In the genomic region with DNA sequence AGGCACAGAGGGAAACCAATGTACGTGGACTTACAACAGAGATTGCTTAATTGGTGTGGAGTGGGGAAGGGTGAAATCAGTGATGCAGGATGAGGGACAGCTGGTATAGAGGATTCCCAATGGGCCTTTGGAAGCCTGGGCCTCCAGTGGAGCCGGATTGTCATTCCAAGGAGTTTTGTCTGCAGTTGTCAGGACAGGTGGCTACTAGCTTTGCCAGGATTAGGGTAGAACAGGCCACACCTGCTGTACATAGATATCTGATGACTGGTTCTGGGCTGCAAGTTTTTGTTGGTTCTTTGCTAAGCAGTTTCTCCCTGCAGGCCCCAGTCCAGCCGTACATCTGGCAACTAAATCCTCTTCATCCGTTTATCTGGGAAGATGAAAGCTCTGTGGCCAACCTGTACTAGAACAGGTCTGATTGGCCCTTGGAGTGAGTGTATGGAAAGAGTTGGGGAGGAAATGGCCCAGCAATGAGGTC, we compare ENCODE assay signal across 12 cellular contexts. TPM values are rescaled to one million over a fixed set of nuclear protein-coding genes. Genes with fewer than 3 reads are reported as not detected.
DNase-seq lines count a peak whose midpoint lies in the region; ATAC-seq and TF ChIP-seq lines count a peak whose summit lies in the region.
"Had no signal": no experiment of that assay in that cellular context is flagged by ENCODE, and none has a peak within 500 bp of the region (broad histone marks: within the 10 kb centered on the region; RNA-seq: fewer than 3 reads in every experiment).

No MANE protein-coding gene starts in this region.

- H3K79me2 ChIP-seq in GM23248 (ENCODE audit: insufficient read depth): peaks cover 81% of the 10 kb centered on the region

- 38 to 42% methylated on average over 4 of the region's 4 CpGs for WGBS in GM23248 (ENCODE audit: low coverage in 1 of 2, low lambda C conversion rate in 2 of 2, missing lambda C conversion rate in 2 of 2), 2 experiments
- 70% methylated on average over 4 of the region's 4 CpGs for WGBS in esophagus muscularis mucosa

- H3K4me2 ChIP-seq in GM23248 (ENCODE audit: unreplicated experiment): peak overlapping the region; percentile 44

- peaks cover 46% of the 10 kb centered on the region for H3K4me1 ChIP-seq in GM23248 (ENCODE audit: insufficient read depth)
- H3K4me1 ChIP-seq in esophagus muscularis mucosa: peaks cover 22 to 41% (median 25%) of the 10 kb centered on the region in 4 donors

- H3K9me3 ChIP-seq in GM23248 (ENCODE audit: low read depth) (no peaks in the 10 kb centered on the region), esophagus muscularis mucosa (no peaks in the 10 kb centered on the region)
- H3K9me3 ChIP-seq: gastrocnemius medialis had no signal

- peak; percentile 53 for DNase-seq in GM23248
- peak; percentile 98 for DNase-seq in NCI-H82 treated with DMSO at 0.1 percent for 48 hours (lab: John Stamatoyannopoulos, UW; ENCODE audit: unreplicated experiment)
- peak; percentile 14 for DNase-seq in retinal pigment epithelial cell (ENCODE audit: low read depth)
- DNase-seq in NCI-H2029 treated with DMSO at 0.1 percent for 48 hours (lab: John Stamatoyannopoulos, UW): no peak
- DNase-seq in esophagus muscularis mucosa (ENCODE audit: extremely low spot score): no peak
- no peak for DNase-seq in NCI-H187 treated with DMSO at 0.1 percent for 48 hours (lab: John Stamatoyannopoulos, UW)
- DNase-seq: NCI-H1092 treated with DMSO at 0.1 percent for 48 hours, retina had no signal

- TF ChIP-seq EP300 in esophagus muscularis mucosa (IDR thresholded peaks at IDR 0.05): no peak

- no peak overlapping the region for H3K9ac ChIP-seq in GM23248

- intact Hi-C loops in esophagus muscularis mucosa (cut with DNase I): no loop called here

- H3F3A ChIP-seq in GM23248 (ENCODE audit: insufficient read depth): peaks cover 42% of the 10 kb centered on the region

- TF ChIP-seq POLR2A in esophagus muscularis mucosa (IDR thresholded peaks at IDR 0.05; ENCODE audit: low read depth): no peak

- H4K20me1 ChIP-seq in GM23248 (ENCODE audit: insufficient read depth): no peaks in the 10 kb centered on the region

- no peak overlapping the region for H2AFZ ChIP-seq in GM23248

- peak; percentile 81 for ATAC-seq in esophagus mucosa
- ATAC-seq: gastrocnemius medialis had no signal

- no peak for TF ChIP-seq CTCF in retinal pigment epithelial cell (conservative IDR thresholded peaks at IDR 0.05; ENCODE audit: low read depth, low read length)
- no peak for TF ChIP-seq CTCF in esophagus muscularis mucosa (IDR thresholded peaks at IDR 0.05)

- in situ Hi-C loops in GM23248 (cut with MboI): no loop called here

- H3K9me2 ChIP-seq in GM23248 (ENCODE audit: insufficient read depth): no peaks in the 10 kb centered on the region

- peaks cover 15% of the 10 kb centered on the region; the same call in 1 of the 2 replicates for H3K36me3 ChIP-seq in GM23248 (ENCODE audit: low read depth)
- H3K36me3 ChIP-seq in esophagus muscularis mucosa: peaks cover 8 to 77% (median 51%) of the 10 kb centered on the region in 4 donors

- H3K4me3 ChIP-seq in GM23248: no peak overlapping the region
- no peak overlapping the region for H3K4me3 ChIP-seq in retinal pigment epithelial cell (ENCODE audit: low read length)
- H3K4me3 ChIP-seq in esophagus muscularis mucosa: no peak overlapping the region
- H3K4me3 ChIP-seq: gastrocnemius medialis had no signal

- H3K27me3 ChIP-seq in GM23248 (replicated peaks; ENCODE audit: insufficient read depth): no peaks in the 10 kb centered on the region
- no peaks in the 10 kb centered on the region for H3K27me3 ChIP-seq in esophagus muscularis mucosa
- H3K27me3 ChIP-seq: gastrocnemius medialis had no signal

- peak overlapping the region; percentile 63 for H3K27ac ChIP-seq in GM23248
- H3K27ac ChIP-seq in esophagus muscularis mucosa (replicated peaks in 1 of 4): no peak overlapping the region
- H3K27ac ChIP-seq: HL-60, VCaP had no signal

RNA-seq across cellular contexts. Expression of gene SKP2, which starts 4.3 kb away (rescaled TPM):
- total RNA-seq in GM23248 (2014; rRNA removed; shearing (Covaris generic)): 38.8 and 41.6 TPM in 2 replicates
- 31.1 and 31.5 TPM in 2 replicates for polyA plus RNA-seq in GM23248 (2016; fragmentation: Nextera tagmentation; extraction: Ambion mirVana)
- total RNA-seq in esophagus mucosa (27.4 TPM), esophagus muscularis mucosa (10 to 100 TPM in 1 of 4 donors, 1 to 10 TPM in 3; 5.6 to 12.1 (median 9.2) TPM)

RNA-seq across cellular contexts. Expression of gene LMBRD2, which starts 4.5 kb away (rescaled TPM):
- 14.5 and 28.2 TPM in 2 replicates for total RNA-seq in GM23248 (2014; rRNA removed; shearing (Covaris generic))
- polyA plus RNA-seq in GM23248 (2016; fragmentation: Nextera tagmentation; extraction: Ambion mirVana): 6.9 and 7.0 TPM in 2 replicates
- 5.8 TPM for total RNA-seq in esophagus mucosa
- 10 to 100 TPM; 10.4 to 12.5 (median 11.2) TPM for total RNA-seq in esophagus muscularis mucosa

Comparison
In these comparisons a context has a peak if more than half of its experiments do, and no peak if none do; other contexts are left out.
1. DNase-seq: peak in GM23248 (single experiment), NCI-H82 treated with DMSO at 0.1 percent for 48 hours (single experiment) and retinal pigment epithelial cell (single experiment); none in NCI-H2029 treated with DMSO at 0.1 percent for 48 hours (single experiment), esophagus muscularis mucosa (single experiment) and NCI-H187 treated with DMSO at 0.1 percent for 48 hours (single experiment).